In the genomic region with DNA sequence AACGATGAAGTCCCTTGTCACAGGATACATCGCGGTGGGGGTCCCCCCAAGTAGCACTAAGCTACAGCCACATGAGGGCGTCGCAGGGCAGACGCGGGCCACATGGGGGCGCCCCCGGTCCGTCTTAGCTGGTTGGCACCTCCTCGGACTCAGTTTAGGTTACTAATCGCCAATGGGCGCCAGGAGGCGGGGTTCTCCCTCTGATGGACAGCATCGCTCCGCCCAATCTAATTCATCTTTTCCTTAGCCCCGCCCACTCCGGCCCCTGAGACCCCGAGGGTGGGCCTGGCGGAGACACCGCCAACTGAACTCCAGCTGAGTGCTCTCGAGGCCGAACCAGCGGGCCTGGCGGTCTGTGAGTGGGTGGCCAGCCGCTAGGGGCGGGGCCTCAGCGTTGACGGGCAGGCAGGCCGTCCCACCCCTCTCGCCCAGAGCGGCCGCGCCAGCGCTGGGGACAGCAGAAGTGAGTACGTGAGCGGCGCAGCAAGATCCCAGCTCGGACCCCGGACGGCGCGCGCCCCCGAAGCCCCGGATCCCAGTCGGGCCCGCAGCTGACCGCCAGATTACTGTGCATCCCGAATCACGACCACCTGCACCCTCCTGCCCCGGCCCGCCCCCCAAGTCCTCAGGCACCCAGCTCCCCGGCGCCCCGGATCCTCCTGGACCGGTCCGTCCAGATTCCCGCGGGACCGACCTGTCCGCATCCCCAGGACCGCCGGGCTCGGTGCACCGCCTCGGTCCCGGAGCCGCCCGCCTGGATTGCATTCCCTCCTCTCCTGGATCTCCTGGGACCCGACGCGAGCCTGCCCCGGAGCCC, we compare ENCODE assay signal across 8 cellular contexts. TPM values are rescaled to one million over a fixed set of nuclear protein-coding genes. Genes with fewer than 3 reads are reported as not detected.
DNase-seq lines count a peak whose midpoint lies in the region; ATAC-seq and TF ChIP-seq lines count a peak whose summit lies in the region.

A gene (plus strand): TSS at position 457 of the 817 bp plus-strand sequence. CDS start 451 bp downstream, outside the sequence.

- no peaks in the 10 kb centered on the region for H3K9me3 ChIP-seq in lower lobe of right lung

- peak; percentile 43 for DNase-seq in CMK (ENCODE audit: low read depth)
- DNase-seq in HT-29 (ENCODE audit: low spot score), result peak; percentile 100
- DNase-seq in NK-92 (lab: John Stamatoyannopoulos, UW; ENCODE audit: unreplicated experiment), result peak; percentile 33
- peak; percentile 97 for DNase-seq in activated CD8-positive, alpha-beta memory T cell treated with anti-CD3 and anti-CD28 coated beads for 24 hours
- peak; percentile 82 for DNase-seq in effector CD4-positive, alpha-beta T cell
- peak; percentile 99 for DNase-seq in lower lobe of right lung
- DNase-seq in stimulated activated CD4-positive, alpha-beta T cell treated with anti-CD3 and anti-CD28 coated beads, Interleukin-4, amount 100 ng/mL, for 48 hours (ENCODE audit: low read depth in 2 of 2), result peak; percentile 91 to 92

- peak within 1 kb of the TSS; percentile 56 for H3K27ac ChIP-seq in lower lobe of right lung

- peak within 1 kb of the TSS; percentile 66 for H3K4me3 ChIP-seq in lower lobe of right lung

- TF ChIP-seq CTCF in lower lobe of right lung (IDR thresholded peaks at IDR 0.05), result peak; percentile 99

- intact Hi-C loops in lower lobe of right lung (cut with DNase I), result no loop called here

- H3K36me3 ChIP-seq in lower lobe of right lung, result no peaks in the 10 kb centered on the region

- ATAC-seq in GM21367 (IDR thresholded peaks at IDR 0.05; ENCODE audit: unreplicated experiment) (peak; percentile 80), lower lobe of right lung (peak; percentile 92 to 94)

- peaks cover 40% of the 10 kb centered on the region for H3K4me1 ChIP-seq in lower lobe of right lung

- H3K27me3 ChIP-seq in lower lobe of right lung (ENCODE audit: low read depth), result peaks cover 5% of the 10 kb centered on the region

RNA-seq across cellular contexts. Expression of the gene that starts here (rescaled TPM):
- 29.4 and 30.5 TPM in 2 replicates for total RNA-seq in HT-29 (2014; rRNA removed; shearing (Covaris generic))
- 4.9 TPM for total RNA-seq in lower lobe of right lung

Comparison
In these comparisons a context has a peak if more than half of its experiments do, and no peak if none do; other contexts are left out.
1. Peak in every context shown above with its lines: DNase-seq, ATAC-seq, H3K4me3 ChIP-seq and H3K27ac ChIP-seq.
2. DNase-seq: peak in every context shown above with its lines; median percentile 100 in HT-29; 99 in lower lobe of right lung; 97 in activated CD8-positive, alpha-beta memory T cell treated with anti-CD3 and anti-CD28 coated beads for 24 hours; 92 in stimulated activated CD4-positive, alpha-beta T cell treated with anti-CD3 and anti-CD28 coated beads, Interleukin-4, amount 100 ng/mL, for 48 hours; 82 in effector CD4-positive, alpha-beta T cell; 43 in CMK; 33 in NK-92.